1 cellular context compared by ENCODE assay signal in genomic region chr6:30686908-30687658, GRCh38.
TF ChIP-seq lines count a peak whose summit lies in the region.

No MANE protein-coding gene starts in this region.

TF ChIP-seq in WTC11, 78 proteins besides CTCF, POLR2A, EP300 and RAD21 (continued from another document and continues in another):
- TF ChIP-seq ATF6 (CRISPR knock-in tag; IDR thresholded peaks at IDR 0.05), result no peak
- no peak for TF ChIP-seq KAT7 (CRISPR knock-in tag; IDR thresholded peaks at IDR 0.05; ENCODE audit: borderline replicate concordance)
- TF ChIP-seq ZNF121 (CRISPR knock-in tag; IDR thresholded peaks at IDR 0.05), result no peak
- no peak for TF ChIP-seq NFE2L1 (CRISPR knock-in tag; IDR thresholded peaks at IDR 0.05)
- no peak for TF ChIP-seq GRHL2 (CRISPR knock-in tag; IDR thresholded peaks at IDR 0.05; ENCODE audit: insufficient replicate concordance, severe bottlenecking)
- 0 out of 2 replicates have a peak, but pooled peaks have one; percentile 87 for TF ChIP-seq ELF4 (CRISPR knock-in tag; IDR thresholded peaks at IDR 0.05; ENCODE audit: low read depth)
- no peak for TF ChIP-seq CREB1 (CRISPR knock-in tag; IDR thresholded peaks at IDR 0.05)
- no peak for TF ChIP-seq ZNF219 (CRISPR knock-in tag; IDR thresholded peaks at IDR 0.05; ENCODE audit: borderline replicate concordance)
- no peak for TF ChIP-seq HMGA2 (CRISPR knock-in tag; IDR thresholded peaks at IDR 0.05)
- TF ChIP-seq GABPB1 (CRISPR knock-in tag; IDR thresholded peaks at IDR 0.05), result no peak
- no peak for TF ChIP-seq AFF4 (CRISPR knock-in tag; IDR thresholded peaks at IDR 0.05; ENCODE audit: borderline replicate concordance)
- no peak for TF ChIP-seq ARID4B (CRISPR knock-in tag; IDR thresholded peaks at IDR 0.05; ENCODE audit: borderline replicate concordance)
- TF ChIP-seq E2F1 (CRISPR knock-in tag; IDR thresholded peaks at IDR 0.05), result no peak
- TF ChIP-seq ZNF423 (CRISPR knock-in tag; IDR thresholded peaks at IDR 0.05), result no peak; the same call in 1 of the 2 replicates
- no peak for TF ChIP-seq ZMAT4 (CRISPR knock-in tag; IDR thresholded peaks at IDR 0.05)
- no peak for TF ChIP-seq OVOL2 (CRISPR knock-in tag; IDR thresholded peaks at IDR 0.05; ENCODE audit: borderline replicate concordance)
- TF ChIP-seq ZNF416 (CRISPR knock-in tag; IDR thresholded peaks at IDR 0.05), result no peak
- TF ChIP-seq SMAD4 (CRISPR knock-in tag; IDR thresholded peaks at IDR 0.05), result no peak
- no peak for TF ChIP-seq JAZF1 (CRISPR knock-in tag; IDR thresholded peaks at IDR 0.05)
- TF ChIP-seq ZNF532 (CRISPR knock-in tag; IDR thresholded peaks at IDR 0.05; ENCODE audit: borderline replicate concordance), result no peak
- TF ChIP-seq JUN (CRISPR knock-in tag; IDR thresholded peaks at IDR 0.05), result no peak
- no peak for TF ChIP-seq NR1H2 (CRISPR knock-in tag; IDR thresholded peaks at IDR 0.05)
- no peak for TF ChIP-seq ZNF232 (CRISPR knock-in tag; IDR thresholded peaks at IDR 0.05)
- no peak; the same call in 1 of the 2 replicates for TF ChIP-seq USF1 (CRISPR knock-in tag; IDR thresholded peaks at IDR 0.05)
- no peak for TF ChIP-seq STAT6 (CRISPR knock-in tag; conservative IDR thresholded peaks at IDR 0.05; ENCODE audit: low read depth)
- TF ChIP-seq TEAD4 (CRISPR knock-in tag; IDR thresholded peaks at IDR 0.05), result no peak
- TF ChIP-seq NR3C1 (CRISPR knock-in tag; conservative IDR thresholded peaks at IDR 0.05; ENCODE audit: low read depth), result no peak
- no peak for TF ChIP-seq SOX15 (CRISPR knock-in tag; IDR thresholded peaks at IDR 0.05)
- no peak for TF ChIP-seq TCF7 (CRISPR knock-in tag; IDR thresholded peaks at IDR 0.05; ENCODE audit: low read depth)
- TF ChIP-seq PREB (CRISPR knock-in tag; IDR thresholded peaks at IDR 0.05; ENCODE audit: borderline replicate concordance), result no peak
- TF ChIP-seq MAX (CRISPR knock-in tag; IDR thresholded peaks at IDR 0.05), result peak; percentile 24; the same call in 1 of the 2 replicates
- TF ChIP-seq ZNF396 (CRISPR knock-in tag; IDR thresholded peaks at IDR 0.05; ENCODE audit: borderline replicate concordance), result no peak
- no peak for TF ChIP-seq MXD4 (CRISPR knock-in tag; IDR thresholded peaks at IDR 0.05; ENCODE audit: borderline replicate concordance)
- no peak; the same call in none of the 2 replicates for TF ChIP-seq SMAD3 (CRISPR knock-in tag; IDR thresholded peaks at IDR 0.05; ENCODE audit: borderline replicate concordance)
- TF ChIP-seq ATF3 (CRISPR knock-in tag; conservative IDR thresholded peaks at IDR 0.05), result no peak
- TF ChIP-seq CDX4 (CRISPR knock-in tag; IDR thresholded peaks at IDR 0.05; ENCODE audit: borderline replicate concordance), result no peak
